ENCODE assay signal across 8 cellular contexts in the genomic region with DNA sequence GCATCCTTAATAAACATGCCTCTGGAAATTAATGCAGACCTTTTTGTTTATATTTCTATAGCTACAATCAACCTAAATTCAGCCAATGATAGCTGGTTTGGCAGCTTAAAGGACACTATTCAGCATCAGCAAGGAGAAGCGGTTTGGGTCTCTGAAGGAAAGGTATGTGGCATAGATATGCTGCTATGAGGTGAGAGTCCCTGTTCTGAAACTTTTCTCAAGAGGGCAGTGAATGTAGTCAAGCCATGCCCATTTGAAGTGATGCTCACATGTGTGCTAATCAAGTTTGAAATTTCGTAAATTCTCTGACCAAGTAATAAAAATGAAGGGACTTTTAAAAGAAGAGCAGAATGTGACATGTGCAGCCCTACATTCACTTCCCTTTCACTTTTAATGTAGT.
"Had no signal": no experiment of that assay in that cellular context is flagged by ENCODE, and none has a peak within 500 bp of the region (broad histone marks: within the 10 kb centered on the region; RNA-seq: fewer than 3 reads in every experiment).

No MANE protein-coding gene starts in this region.

- H3K4me2 ChIP-seq: KMS-11 had no signal

- H3K4me1 Mint-ChIP-seq: IgD-negative memory B cell had no signal

- H3K27ac ChIP-seq: HL-60, KMS-11 had no signal

- FAIRE-seq: HTR-8/SVneo had no signal

- H3K4me3 Mint-ChIP-seq: IgD-negative memory B cell had no signal

- H3K27ac Mint-ChIP-seq: IgD-negative memory B cell had no signal

- H3K9me3 Mint-ChIP-seq: IgD-negative memory B cell had no signal

- DNase-seq: IMR-90, Karpas-422, KBM-7, KG1 had no signal

- H3K27me3 Mint-ChIP-seq: IgD-negative memory B cell had no signal

- H3K9ac ChIP-seq: KMS-11 had no signal
